In the genomic region with DNA sequence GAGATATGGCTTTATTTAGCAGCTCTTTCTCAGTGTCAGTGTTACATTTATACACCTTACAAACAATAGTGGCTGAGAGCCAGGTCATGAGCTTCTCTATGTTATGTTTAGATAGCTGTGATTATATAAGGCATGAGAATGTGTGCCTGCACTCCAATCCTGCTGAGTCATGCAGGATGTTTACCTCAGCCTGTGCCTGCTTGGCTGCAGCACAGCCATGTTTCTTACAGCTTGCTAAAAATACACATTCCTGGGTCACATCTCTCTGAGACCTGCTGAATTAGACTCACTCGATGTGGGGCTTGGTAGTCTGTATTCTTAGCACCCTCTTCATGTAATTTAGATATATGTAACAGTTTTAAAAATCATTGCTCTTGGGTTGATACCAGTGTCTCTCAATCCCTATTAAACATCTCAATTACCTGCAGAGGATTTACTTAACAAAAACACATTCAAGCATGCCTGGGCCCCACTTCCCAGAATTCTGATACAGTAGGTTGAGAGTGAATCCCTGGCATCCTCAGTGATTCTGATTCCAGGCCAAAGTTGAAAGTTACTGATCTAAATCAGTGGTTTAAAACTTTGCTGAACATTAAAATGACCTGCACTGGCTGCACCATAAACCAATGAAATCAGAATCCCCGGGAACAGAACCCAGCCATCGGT, we compare ENCODE assay signal across 1 cellular context.
TF ChIP-seq lines count a peak whose summit lies in the region.

No MANE protein-coding gene starts in this region.

TF ChIP-seq in K562, 482 proteins besides CTCF, POLR2A, EP300 and RAD21 (continued from another document and continues in another):
- TF ChIP-seq, protein P1, sequence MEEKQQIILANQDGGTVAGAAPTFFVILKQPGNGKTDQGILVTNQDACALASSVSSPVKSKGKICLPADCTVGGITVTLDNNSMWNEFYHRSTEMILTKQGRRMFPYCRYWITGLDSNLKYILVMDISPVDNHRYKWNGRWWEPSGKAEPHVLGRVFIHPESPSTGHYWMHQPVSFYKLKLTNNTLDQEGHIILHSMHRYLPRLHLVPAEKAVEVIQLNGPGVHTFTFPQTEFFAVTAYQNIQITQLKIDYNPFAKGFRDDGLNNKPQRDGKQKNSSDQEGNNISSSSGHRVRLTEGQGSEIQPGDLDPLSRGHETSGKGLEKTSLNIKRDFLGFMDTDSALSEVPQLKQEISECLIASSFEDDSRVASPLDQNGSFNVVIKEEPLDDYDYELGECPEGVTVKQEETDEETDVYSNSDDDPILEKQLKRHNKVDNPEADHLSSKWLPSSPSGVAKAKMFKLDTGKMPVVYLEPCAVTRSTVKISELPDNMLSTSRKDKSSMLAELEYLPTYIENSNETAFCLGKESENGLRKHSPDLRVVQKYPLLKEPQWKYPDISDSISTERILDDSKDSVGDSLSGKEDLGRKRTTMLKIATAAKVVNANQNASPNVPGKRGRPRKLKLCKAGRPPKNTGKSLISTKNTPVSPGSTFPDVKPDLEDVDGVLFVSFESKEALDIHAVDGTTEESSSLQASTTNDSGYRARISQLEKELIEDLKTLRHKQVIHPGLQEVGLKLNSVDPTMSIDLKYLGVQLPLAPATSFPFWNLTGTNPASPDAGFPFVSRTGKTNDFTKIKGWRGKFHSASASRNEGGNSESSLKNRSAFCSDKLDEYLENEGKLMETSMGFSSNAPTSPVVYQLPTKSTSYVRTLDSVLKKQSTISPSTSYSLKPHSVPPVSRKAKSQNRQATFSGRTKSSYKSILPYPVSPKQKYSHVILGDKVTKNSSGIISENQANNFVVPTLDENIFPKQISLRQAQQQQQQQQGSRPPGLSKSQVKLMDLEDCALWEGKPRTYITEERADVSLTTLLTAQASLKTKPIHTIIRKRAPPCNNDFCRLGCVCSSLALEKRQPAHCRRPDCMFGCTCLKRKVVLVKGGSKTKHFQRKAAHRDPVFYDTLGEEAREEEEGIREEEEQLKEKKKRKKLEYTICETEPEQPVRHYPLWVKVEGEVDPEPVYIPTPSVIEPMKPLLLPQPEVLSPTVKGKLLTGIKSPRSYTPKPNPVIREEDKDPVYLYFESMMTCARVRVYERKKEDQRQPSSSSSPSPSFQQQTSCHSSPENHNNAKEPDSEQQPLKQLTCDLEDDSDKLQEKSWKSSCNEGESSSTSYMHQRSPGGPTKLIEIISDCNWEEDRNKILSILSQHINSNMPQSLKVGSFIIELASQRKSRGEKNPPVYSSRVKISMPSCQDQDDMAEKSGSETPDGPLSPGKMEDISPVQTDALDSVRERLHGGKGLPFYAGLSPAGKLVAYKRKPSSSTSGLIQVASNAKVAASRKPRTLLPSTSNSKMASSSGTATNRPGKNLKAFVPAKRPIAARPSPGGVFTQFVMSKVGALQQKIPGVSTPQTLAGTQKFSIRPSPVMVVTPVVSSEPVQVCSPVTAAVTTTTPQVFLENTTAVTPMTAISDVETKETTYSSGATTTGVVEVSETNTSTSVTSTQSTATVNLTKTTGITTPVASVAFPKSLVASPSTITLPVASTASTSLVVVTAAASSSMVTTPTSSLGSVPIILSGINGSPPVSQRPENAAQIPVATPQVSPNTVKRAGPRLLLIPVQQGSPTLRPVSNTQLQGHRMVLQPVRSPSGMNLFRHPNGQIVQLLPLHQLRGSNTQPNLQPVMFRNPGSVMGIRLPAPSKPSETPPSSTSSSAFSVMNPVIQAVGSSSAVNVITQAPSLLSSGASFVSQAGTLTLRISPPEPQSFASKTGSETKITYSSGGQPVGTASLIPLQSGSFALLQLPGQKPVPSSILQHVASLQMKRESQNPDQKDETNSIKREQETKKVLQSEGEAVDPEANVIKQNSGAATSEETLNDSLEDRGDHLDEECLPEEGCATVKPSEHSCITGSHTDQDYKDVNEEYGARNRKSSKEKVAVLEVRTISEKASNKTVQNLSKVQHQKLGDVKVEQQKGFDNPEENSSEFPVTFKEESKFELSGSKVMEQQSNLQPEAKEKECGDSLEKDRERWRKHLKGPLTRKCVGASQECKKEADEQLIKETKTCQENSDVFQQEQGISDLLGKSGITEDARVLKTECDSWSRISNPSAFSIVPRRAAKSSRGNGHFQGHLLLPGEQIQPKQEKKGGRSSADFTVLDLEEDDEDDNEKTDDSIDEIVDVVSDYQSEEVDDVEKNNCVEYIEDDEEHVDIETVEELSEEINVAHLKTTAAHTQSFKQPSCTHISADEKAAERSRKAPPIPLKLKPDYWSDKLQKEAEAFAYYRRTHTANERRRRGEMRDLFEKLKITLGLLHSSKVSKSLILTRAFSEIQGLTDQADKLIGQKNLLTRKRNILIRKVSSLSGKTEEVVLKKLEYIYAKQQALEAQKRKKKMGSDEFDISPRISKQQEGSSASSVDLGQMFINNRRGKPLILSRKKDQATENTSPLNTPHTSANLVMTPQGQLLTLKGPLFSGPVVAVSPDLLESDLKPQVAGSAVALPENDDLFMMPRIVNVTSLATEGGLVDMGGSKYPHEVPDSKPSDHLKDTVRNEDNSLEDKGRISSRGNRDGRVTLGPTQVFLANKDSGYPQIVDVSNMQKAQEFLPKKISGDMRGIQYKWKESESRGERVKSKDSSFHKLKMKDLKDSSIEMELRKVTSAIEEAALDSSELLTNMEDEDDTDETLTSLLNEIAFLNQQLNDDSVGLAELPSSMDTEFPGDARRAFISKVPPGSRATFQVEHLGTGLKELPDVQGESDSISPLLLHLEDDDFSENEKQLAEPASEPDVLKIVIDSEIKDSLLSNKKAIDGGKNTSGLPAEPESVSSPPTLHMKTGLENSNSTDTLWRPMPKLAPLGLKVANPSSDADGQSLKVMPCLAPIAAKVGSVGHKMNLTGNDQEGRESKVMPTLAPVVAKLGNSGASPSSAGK (IDR thresholded peaks at IDR 0.05), result no peak
- TF ChIP-seq CBX5 (IDR thresholded peaks at IDR 0.05; ENCODE audit: borderline replicate concordance, low read depth) (peak; percentile 88), SIX5 (IDR thresholded peaks at IDR 0.05; ENCODE audit: borderline replicate concordance in 1 of 2, insufficient read depth in 1 of 2, low read depth in 1 of 2, low read length in 2 of 2) (no peak), ZKSCAN8 (CRISPR knock-in tag; IDR thresholded peaks at IDR 0.05) (peak; percentile 90), ZNF143 (CRISPR knock-in tag; IDR thresholded peaks at IDR 0.05) (no peak), DPF2 (IDR thresholded peaks at IDR 0.05) (peak; percentile 66), CC2D1A (IDR thresholded peaks at IDR 0.05) (no peak), ZNF165 (CRISPR knock-in tag; IDR thresholded peaks at IDR 0.05; ENCODE audit: borderline replicate concordance) (peak; percentile 80; the same call in 1 of the 2 replicates), KAT8 (IDR thresholded peaks at IDR 0.05; ENCODE audit: low read depth) (no peak), POLR3A (IDR thresholded peaks at IDR 0.05; ENCODE audit: borderline replicate concordance, extremely low read depth, insufficient read depth, insufficient read length) (no peak), ZBTB1 (CRISPR knock-in tag; IDR thresholded peaks at IDR 0.05; ENCODE audit: borderline replicate concordance, low read depth) (no peak), WHSC1 (IDR thresholded peaks at IDR 0.05; ENCODE audit: low read length) (no peak), TRIM28 (IDR thresholded peaks at IDR 0.05) (peak; percentile 68; the same call in 1 of the 2 replicates), LEF1 (IDR thresholded peaks at IDR 0.05) (no peak), ZNF717 (CRISPR knock-in tag; IDR thresholded peaks at IDR 0.05) (no peak), MEF2A (IDR thresholded peaks at IDR 0.05; ENCODE audit: control insufficient read depth, low read depth, low read length) (no peak), U2AF2 (optimal IDR thresholded peaks at IDR 0.05; ENCODE audit: low read depth, low read length) (no peak), HDAC2 (IDR thresholded peaks at IDR 0.05) (no peak), ZNF518B (CRISPR knock-in tag; IDR thresholded peaks at IDR 0.05) (no peak), ZBTB2 (IDR thresholded peaks at IDR 0.05) (no peak), PCBP2 (IDR thresholded peaks at IDR 0.05; ENCODE audit: low read depth, low read length, poor library complexity, severe bottlenecking) (no peak), BRD9 (IDR thresholded peaks at IDR 0.05; ENCODE audit: low read depth, partially characterized antibody) (no peak), NR3C1 (CRISPR knock-in tag; IDR thresholded peaks at IDR 0.05) (no peak), TCF3 (CRISPR knock-in tag; IDR thresholded peaks at IDR 0.05) (no peak), PRMT5 (CRISPR knock-in tag; IDR thresholded peaks at IDR 0.05) (no peak), ETV5 (CRISPR knock-in tag; IDR thresholded peaks at IDR 0.05; ENCODE audit: low read depth) (no peak), SOX6 (IDR thresholded peaks at IDR 0.05) (peak; percentile 95), SETDB1 (IDR thresholded peaks at IDR 0.05; ENCODE audit: low read length) (no peak), ZNF551 (CRISPR knock-in tag; IDR thresholded peaks at IDR 0.05) (no peak), SRSF9 (IDR thresholded peaks at IDR 0.05; ENCODE audit: borderline replicate concordance, low read depth, low read length) (no peak), ESRRA (IDR thresholded peaks at IDR 0.05; ENCODE audit: borderline replicate concordance, low read depth) (no peak), NELFE (IDR thresholded peaks at IDR 0.05; ENCODE audit: insufficient read depth, insufficient read length) (no peak), TOE1 (IDR thresholded peaks at IDR 0.05; ENCODE audit: borderline replicate concordance) (0 out of 2 replicates have a peak, but pooled peaks have one; percentile 17), TOE1 (CRISPR knock-in tag; IDR thresholded peaks at IDR 0.05; ENCODE audit: borderline replicate concordance, low read depth) (no peak), RBM34 (IDR thresholded peaks at IDR 0.05; ENCODE audit: borderline replicate concordance, insufficient read depth, low read length) (no peak), ATF7 (IDR thresholded peaks at IDR 0.05) (no peak), NCOA4 (IDR thresholded peaks at IDR 0.05; ENCODE audit: partially characterized antibody) (no peak), JUN (IDR thresholded peaks at IDR 0.05; ENCODE audit: borderline replicate concordance, low read depth, low read length) (no peak), JUN (CRISPR knock-in tag; IDR thresholded peaks at IDR 0.05; ENCODE audit: borderline replicate concordance) (no peak), PREB (CRISPR knock-in tag; IDR thresholded peaks at IDR 0.05) (no peak)
- TF ChIP-seq, protein P2, sequence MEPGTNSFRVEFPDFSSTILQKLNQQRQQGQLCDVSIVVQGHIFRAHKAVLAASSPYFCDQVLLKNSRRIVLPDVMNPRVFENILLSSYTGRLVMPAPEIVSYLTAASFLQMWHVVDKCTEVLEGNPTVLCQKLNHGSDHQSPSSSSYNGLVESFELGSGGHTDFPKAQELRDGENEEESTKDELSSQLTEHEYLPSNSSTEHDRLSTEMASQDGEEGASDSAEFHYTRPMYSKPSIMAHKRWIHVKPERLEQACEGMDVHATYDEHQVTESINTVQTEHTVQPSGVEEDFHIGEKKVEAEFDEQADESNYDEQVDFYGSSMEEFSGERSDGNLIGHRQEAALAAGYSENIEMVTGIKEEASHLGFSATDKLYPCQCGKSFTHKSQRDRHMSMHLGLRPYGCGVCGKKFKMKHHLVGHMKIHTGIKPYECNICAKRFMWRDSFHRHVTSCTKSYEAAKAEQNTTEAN (CRISPR knock-in tag; IDR thresholded peaks at IDR 0.05), result no peak
- TF ChIP-seq, protein P3, sequence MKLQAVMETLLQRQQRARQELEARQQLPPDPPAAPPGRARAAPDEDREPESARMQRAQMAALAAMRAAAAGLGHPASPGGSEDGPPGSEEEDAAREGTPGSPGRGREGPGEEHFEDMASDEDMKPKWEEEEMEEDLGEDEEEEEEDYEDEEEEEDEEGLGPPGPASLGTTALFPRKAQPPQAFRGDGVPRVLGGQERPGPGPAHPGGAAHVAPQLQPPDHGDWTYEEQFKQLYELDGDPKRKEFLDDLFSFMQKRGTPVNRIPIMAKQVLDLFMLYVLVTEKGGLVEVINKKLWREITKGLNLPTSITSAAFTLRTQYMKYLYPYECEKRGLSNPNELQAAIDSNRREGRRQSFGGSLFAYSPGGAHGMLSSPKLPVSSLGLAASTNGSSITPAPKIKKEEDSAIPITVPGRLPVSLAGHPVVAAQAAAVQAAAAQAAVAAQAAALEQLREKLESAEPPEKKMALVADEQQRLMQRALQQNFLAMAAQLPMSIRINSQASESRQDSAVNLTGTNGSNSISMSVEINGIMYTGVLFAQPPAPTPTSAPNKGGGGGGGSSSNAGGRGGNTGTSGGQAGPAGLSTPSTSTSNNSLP (IDR thresholded peaks at IDR 0.05; ENCODE audit: borderline replicate concordance, low read depth, low read length), result 0 out of 2 replicates have a peak, but pooled peaks have one; percentile 28
